Comparison of ENCODE assay signal across 8 cellular contexts in the genomic region with DNA sequence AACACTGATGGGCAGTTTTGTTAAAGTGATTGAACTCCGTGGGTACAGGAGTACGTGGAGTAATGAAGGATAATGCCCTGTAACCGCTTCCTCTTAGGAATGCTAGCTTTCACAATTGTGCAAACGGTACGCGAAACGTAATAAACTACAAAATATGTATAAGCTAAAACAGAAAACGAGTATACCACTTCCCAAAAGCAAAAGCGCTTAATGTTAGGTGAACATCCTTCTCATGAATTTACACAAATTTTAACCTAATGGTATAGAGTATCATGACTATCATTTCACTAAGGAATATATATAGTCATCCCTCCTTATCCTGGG. TPM values are rescaled to one million over a fixed set of nuclear protein-coding genes. Genes with fewer than 3 reads are reported as not detected.
DNase-seq lines count a peak whose midpoint lies in the region; ATAC-seq, FAIRE-seq and TF ChIP-seq lines count a peak whose summit lies in the region.

No MANE protein-coding gene starts in this region.

- peak overlapping the region; percentile 98 for H3K27ac Mint-ChIP-seq in activated T-cell treated with anti-CD3 and anti-CD28 coated beads, Interleukin-2, amount 50 U/mL, for 72 hours
- H3K27ac Mint-ChIP-seq in activated T-helper 2 cell treated with anti-CD3 and anti-CD28 coated beads, Interferon-gamma antibody, Interleukin-2, Interleukin-4, amounts not matched to agents 10 μg/mL and 5 μg/mL and 100 μg/mL, durations not matched to agents 14 hours and 24 hours and 36 hours = peak overlapping the region; percentile 97

- CTCF ChIA-PET in HepG2 (lab: Yijun Ruan, JAX; ENCODE audit: low intra/inter-chr PET ratio, low total read pairs) = interaction anchor here (1.1 to 1.4 kb wide), 3 partner anchors 15 to 389 kb away, joined by 3 to 7 read pairs (median 3); partner anchors contain the start of gene ZNF33A

- peak overlapping the region; percentile 49 to 80 (median 54) for H3K4me3 ChIP-seq in HepG2 (replicated peaks in 1 of 3; ENCODE audit: insufficient read depth in 1 of 3, low read depth in 2 of 3, low read length in 3 of 3)
- peak overlapping the region; percentile 38 to 94 (median 88) for H3K4me3 ChIP-seq in tibial nerve

- intact Hi-C loops in activated T-helper 2 cell treated with anti-CD3 and anti-CD28 coated beads, Interferon-gamma antibody, Interleukin-2, Interleukin-4, amounts not matched to agents 10 μg/mL and 5 μg/mL and 100 μg/mL, durations not matched to agents 14 hours and 24 hours and 36 hours (cut with micrococcal nuclease) = loop anchor here (1.0 to 10.0 kb wide), 5 partner anchors 34 to 426 kb away; partner anchors contain the start of genes ZNF248 and ZNF37A
- intact Hi-C loops in HepG2 (cut with micrococcal nuclease; ENCODE audit: unreplicated experiment) = loop anchor here (1.0 to 10.0 kb wide), 5 partner anchors 33 to 1090 kb away; partner anchors contain the start of genes ZNF248, ZNF33A and ZNF37A

- peak overlapping the region; percentile 95 for H3K4me2 ChIP-seq in HepG2 (ENCODE audit: low read depth, low read length)

- no peak for TF ChIP-seq EP300 in HepG2 (IDR thresholded peaks at IDR 0.05; ENCODE audit: low read depth in 2 of 2, low read length in 2 of 2)
- no peak for TF ChIP-seq EP300 in HepG2 (CRISPR knock-in tag; IDR thresholded peaks at IDR 0.05; ENCODE audit: borderline replicate concordance)
- no peak for TF ChIP-seq EP300 in tibial nerve (IDR thresholded peaks at IDR 0.05)

- TF ChIP-seq POLR2A in HepG2 (IDR thresholded peaks at IDR 0.05; ENCODE audit: insufficient read depth in 1 of 2, low read depth in 2 of 2, low read length in 2 of 2) = no peak
- TF ChIP-seq POLR2A in tibial nerve (IDR thresholded peaks at IDR 0.05) = no peak

- no peaks in the 10 kb centered on the region for H4K20me1 ChIP-seq in HepG2 (ENCODE audit: insufficient read depth, low read length)

- in situ Hi-C loops in HepG2 (cut with HindIII; ENCODE audit: extremely low pct_ligation_motif_present, low pct_unique_long_range_greater_than_20kb) = no loop called here

- H3K27me3 ChIP-seq in HepG2 (ENCODE audit: control insufficient read depth in 1 of 2, insufficient read depth in 2 of 2, low read length in 2 of 2) (no peaks in the 10 kb centered on the region), tibial nerve (no peaks in the 10 kb centered on the region)

- no peaks in the 10 kb centered on the region for H3K9me3 ChIP-seq in HepG2 (ENCODE audit: low read length)
- no peaks in the 10 kb centered on the region for H3K9me3 ChIP-seq in tibial nerve

- BruUV-seq in HepG2 (replicated peaks; lab: Mats Ljungman, UMichigan) = no TSS peak

- H3K4me3 Mint-ChIP-seq in activated T-cell treated with anti-CD3 and anti-CD28 coated beads, Interleukin-2, amount 50 U/mL, for 72 hours = peak overlapping the region; percentile 90 to 98
- peak overlapping the region; percentile 91 for H3K4me3 Mint-ChIP-seq in activated T-helper 2 cell treated with anti-CD3 and anti-CD28 coated beads, Interferon-gamma antibody, Interleukin-2, Interleukin-4, amounts not matched to agents 10 μg/mL and 5 μg/mL and 100 μg/mL, durations not matched to agents 14 hours and 24 hours and 36 hours (ENCODE audit: low read depth)

- POLR2A ChIA-PET in HepG2 (lab: Yijun Ruan, JAX) = interaction anchor here (1.1 to 2.7 kb wide), 3 partner anchors 31 to 35 kb away, joined by 3 to 17 read pairs (median 4); partner anchors contain the start of gene ZNF33A

- peaks cover 14% of the 10 kb centered on the region for H3K4me1 Mint-ChIP-seq in activated T-cell treated with anti-CD3 and anti-CD28 coated beads, Interleukin-2, amount 50 U/mL, for 72 hours (ENCODE audit: low read depth)
- H3K4me1 Mint-ChIP-seq in activated T-helper 2 cell treated with anti-CD3 and anti-CD28 coated beads, Interferon-gamma antibody, Interleukin-2, Interleukin-4, amounts not matched to agents 10 μg/mL and 5 μg/mL and 100 μg/mL, durations not matched to agents 14 hours and 24 hours and 36 hours (ENCODE audit: low read depth) = peaks cover 19% of the 10 kb centered on the region

- no peak for TF ChIP-seq RAD21 in HepG2 (CRISPR knock-in tag; IDR thresholded peaks at IDR 0.05)

- no peak for DNase-seq in activated T-cell treated with anti-CD3 and anti-CD28 coated beads, Interleukin-2, amount 50 U/mL, for 72 hours
- DNase-seq in activated T-cell treated with anti-CD3 and anti-CD28 coated beads, Interleukin-2, amount 50 U/mL, for 48 hours = no peak
- DNase-seq in activated T-helper 2 cell treated with anti-CD3 and anti-CD28 coated beads, Interferon-gamma antibody, Interleukin-2, Interleukin-4, amounts not matched to agents 10 μg/mL and 5 μg/mL and 100 μg/mL, durations not matched to agents 14 hours and 24 hours and 36 hours (ENCODE audit: low spot score) = no peak
- no peak for DNase-seq in HepG2 (ENCODE audit: low spot score)
- DNase-seq in tibial nerve (ENCODE audit: low spot score in 2 of 2) = no peak
- DNase-seq in GM20000 (ENCODE audit: low spot score) = no peak
- DNase-seq in NCI-H187 (lab: John Stamatoyannopoulos, UW) = no peak

- H3K9ac ChIP-seq in HepG2 (ENCODE audit: insufficient read depth, low read depth, low read length) = peak overlapping the region; percentile 57

- no peaks in the 10 kb centered on the region for H3K36me3 ChIP-seq in HepG2 (replicated peaks in 1 of 2; ENCODE audit: control insufficient read depth in 1 of 2, insufficient read depth in 2 of 2, low read length in 2 of 2)
- H3K36me3 ChIP-seq in tibial nerve = no peaks in the 10 kb centered on the region

- H3K36me3 Mint-ChIP-seq in activated T-cell treated with anti-CD3 and anti-CD28 coated beads, Interleukin-2, amount 50 U/mL, for 72 hours (ENCODE audit: insufficient read depth in 2 of 2) = peaks cover 0 to 3% of the 10 kb centered on the region in 2 donors
- peaks cover 31% of the 10 kb centered on the region for H3K36me3 Mint-ChIP-seq in activated T-helper 2 cell treated with anti-CD3 and anti-CD28 coated beads, Interferon-gamma antibody, Interleukin-2, Interleukin-4, amounts not matched to agents 10 μg/mL and 5 μg/mL and 100 μg/mL, durations not matched to agents 14 hours and 24 hours and 36 hours (ENCODE audit: low read depth)

- no peak for ATAC-seq in activated T-cell treated with anti-CD3 and anti-CD28 coated beads, Interleukin-2, amount 50 U/mL, for 72 hours (replicated peaks in 1 of 2)
- ATAC-seq in HepG2 (no peak), HG03432 (IDR thresholded peaks at IDR 0.05; ENCODE audit: unreplicated experiment) (no peak)

- H2AFZ ChIP-seq in HepG2 (ENCODE audit: low read length) = peak overlapping the region; percentile 96

- H3K27ac ChIP-seq in HepG2 (ENCODE audit: extremely low read length, insufficient read depth, low read length) (no peak overlapping the region), tibial nerve (peak overlapping the region in 3 of 4 donors; percentile 75 to 99 (median 95))

- no peak for FAIRE-seq in HepG2 (lab: Jason Lieb, UNC)

- TF ChIP-seq CTCF in HepG2 (CRISPR knock-in tag; IDR thresholded peaks at IDR 0.05) = no peak
- TF ChIP-seq CTCF in tibial nerve (IDR thresholded peaks at IDR 0.05) = no peak
- no peak for TF ChIP-seq CTCF in GM20000 (IDR thresholded peaks at IDR 0.05; ENCODE audit: extremely low read depth, missing control alignments)

- no peaks in the 10 kb centered on the region for H3K27me3 Mint-ChIP-seq in activated T-cell treated with anti-CD3 and anti-CD28 coated beads, Interleukin-2, amount 50 U/mL, for 72 hours (ENCODE audit: low read depth)
- no peaks in the 10 kb centered on the region for H3K27me3 Mint-ChIP-seq in activated T-helper 2 cell treated with anti-CD3 and anti-CD28 coated beads, Interferon-gamma antibody, Interleukin-2, Interleukin-4, amounts not matched to agents 10 μg/mL and 5 μg/mL and 100 μg/mL, durations not matched to agents 14 hours and 24 hours and 36 hours (ENCODE audit: low read depth)

- WGBS in HepG2 (ENCODE audit: low lambda C conversion rate) = under 1% methylated on average over 9 of the region's 9 CpGs
- 10% methylated on average over 9 of the region's 9 CpGs for WGBS in tibial nerve, 2 donors

- H3K4me1 ChIP-seq in HepG2 (ENCODE audit: insufficient read depth, low read length) (peaks cover 10% of the 10 kb centered on the region), tibial nerve (peaks cover 0 to 13% (median 3%) of the 10 kb centered on the region in 4 donors)

- no peaks in the 10 kb centered on the region for H3K79me2 ChIP-seq in HepG2 (ENCODE audit: insufficient read depth, low read length)

- no peaks in the 10 kb centered on the region for H3K9me3 Mint-ChIP-seq in activated T-cell treated with anti-CD3 and anti-CD28 coated beads, Interleukin-2, amount 50 U/mL, for 72 hours
- H3K9me3 Mint-ChIP-seq in activated T-helper 2 cell treated with anti-CD3 and anti-CD28 coated beads, Interferon-gamma antibody, Interleukin-2, Interleukin-4, amounts not matched to agents 10 μg/mL and 5 μg/mL and 100 μg/mL, durations not matched to agents 14 hours and 24 hours and 36 hours = peaks cover 16% of the 10 kb centered on the region

RNA-seq across cellular contexts. Expression of gene ZNF25, which starts 0.4 kb away (rescaled TPM):
- 1 to 10 TPM; 6.8 to 7.5 TPM for total RNA-seq in activated T-cell treated with anti-CD3 and anti-CD28 coated beads, Interleukin-2, amount 50 U/mL, for 72 hours
- 7.2 and 9.0 TPM in 2 replicates for total RNA-seq in activated T-helper 2 cell treated with anti-CD3 and anti-CD28 coated beads, Interferon-gamma antibody, Interleukin-2, Interleukin-4, amounts not matched to agents 10 μg/mL and 5 μg/mL and 100 μg/mL, durations not matched to agents 14 hours and 24 hours and 36 hours
- total RNA-seq in HepG2 (2016; rRNA removed; fragmentation: Illumina TruSeq; extraction: Trizol) (1.4 and 1.6 TPM in 2 replicates), tibial nerve (10 to 100 TPM; 13.8 to 23.2 (median 18.7) TPM)
- 0.40 and 0.71 TPM in 2 replicates for total RNA-seq in HepG2 (2016; cell fraction: cytosol; rRNA removed; fragmentation: Illumina TruSeq; extraction: Trizol; ENCODE audit: low read depth)
- total RNA-seq in HepG2 (2016; cell fraction: insoluble cytoplasmic fraction; rRNA removed; fragmentation: Illumina TruSeq; extraction: Trizol) = 1.4 and 1.8 TPM in 2 replicates
- 1.8 and 2.0 TPM in 2 replicates for total RNA-seq in HepG2 (2016; cell fraction: membrane; rRNA removed; fragmentation: Illumina TruSeq; extraction: Trizol)
- total RNA-seq in HepG2 (2016; cell fraction: nucleus; rRNA removed; fragmentation: Illumina TruSeq; extraction: Trizol) = 1.7 and 2.0 TPM in 2 replicates
- 1.5 and 1.6 TPM in 2 replicates for polyA plus RNA-seq in HepG2 (2011; rRNA removed)
- polyA plus RNA-seq in HepG2 (2011; cell fraction: cytosol; rRNA removed) = 0.40 and 0.81 TPM in 2 replicates
- polyA plus RNA-seq in HepG2 (2011; cell fraction: nucleus; rRNA removed) = 1.3 and 1.7 TPM in 2 replicates
- 1.1 and 1.3 TPM in 2 replicates for polyA plus RNA-seq in HepG2 (2012)
- 0.25 and 0.28 TPM in 2 replicates for polyA plus RNA-seq in HepG2 (2016; cell fraction: cytosol; fragmentation: Illumina TruSeq; extraction: Trizol; ENCODE audit: low read depth)
- polyA plus RNA-seq in HepG2 (2016; cell fraction: insoluble cytoplasmic fraction; fragmentation: Illumina TruSeq; extraction: Trizol; ENCODE audit: low read depth) = 1.5 TPM in 2 replicates
- 0.87 and 0.98 TPM in 2 replicates for polyA plus RNA-seq in HepG2 (2016; cell fraction: membrane; fragmentation: Illumina TruSeq; extraction: Trizol; ENCODE audit: low read depth)
- polyA plus RNA-seq in HepG2 (2016; cell fraction: nucleus; fragmentation: Illumina TruSeq; extraction: Trizol; ENCODE audit: insufficient read depth, low read depth) = 3.4 and 4.1 TPM in 2 replicates
- 0.12 and 0.24 TPM in 2 replicates for polyA minus RNA-seq in HepG2 (2011; rRNA and poly(A)+ RNA removed; ENCODE audit: low replicate concordance)
- polyA minus RNA-seq in HepG2 (2011; cell fraction: cytosol; rRNA and poly(A)+ RNA removed) = 0.89 and 1.1 TPM in 2 replicates
- polyA minus RNA-seq in HepG2 (2011; cell fraction: nucleus; rRNA and poly(A)+ RNA removed) = 1.3 and 1.7 TPM in 2 replicates

RNA-seq across cellular contexts. Expression of gene ZNF33A, which starts 33.6 kb away (rescaled TPM):
- 10 to 100 TPM; 23.1 to 25.9 TPM for total RNA-seq in activated T-cell treated with anti-CD3 and anti-CD28 coated beads, Interleukin-2, amount 50 U/mL, for 72 hours
- total RNA-seq in activated T-helper 2 cell treated with anti-CD3 and anti-CD28 coated beads, Interferon-gamma antibody, Interleukin-2, Interleukin-4, amounts not matched to agents 10 μg/mL and 5 μg/mL and 100 μg/mL, durations not matched to agents 14 hours and 24 hours and 36 hours = 19.5 and 20.3 TPM in 2 replicates
- 22.5 and 35.5 TPM in 2 replicates for total RNA-seq in HepG2 (2016; rRNA removed; fragmentation: Illumina TruSeq; extraction: Trizol)
- total RNA-seq in HepG2 (2016; cell fraction: cytosol; rRNA removed; fragmentation: Illumina TruSeq; extraction: Trizol; ENCODE audit: low read depth) = 2.3 and 3.1 TPM in 2 replicates
- total RNA-seq in HepG2 (2016; cell fraction: insoluble cytoplasmic fraction; rRNA removed; fragmentation: Illumina TruSeq; extraction: Trizol) = 21.6 and 34.4 TPM in 2 replicates
- total RNA-seq in HepG2 (2016; cell fraction: membrane; rRNA removed; fragmentation: Illumina TruSeq; extraction: Trizol) = 10.1 and 10.8 TPM in 2 replicates
- 32.1 and 33.5 TPM in 2 replicates for total RNA-seq in HepG2 (2016; cell fraction: nucleus; rRNA removed; fragmentation: Illumina TruSeq; extraction: Trizol)
- polyA plus RNA-seq in HepG2 (2011; rRNA removed) = 11.1 and 13.1 TPM in 2 replicates
- polyA plus RNA-seq in HepG2 (2011; cell fraction: cytosol; rRNA removed) = 5.0 and 7.0 TPM in 2 replicates
- 10.1 and 10.9 TPM in 2 replicates for polyA plus RNA-seq in HepG2 (2011; cell fraction: nucleus; rRNA removed)
- 11.7 and 12.5 TPM in 2 replicates for polyA plus RNA-seq in HepG2 (2012)
- 2.9 and 3.5 TPM in 2 replicates for polyA plus RNA-seq in HepG2 (2016; cell fraction: cytosol; fragmentation: Illumina TruSeq; extraction: Trizol; ENCODE audit: low read depth)
- polyA plus RNA-seq in HepG2 (2016; cell fraction: insoluble cytoplasmic fraction; fragmentation: Illumina TruSeq; extraction: Trizol; ENCODE audit: low read depth) = 20.2 and 21.8 TPM in 2 replicates
- polyA plus RNA-seq in HepG2 (2016; cell fraction: membrane; fragmentation: Illumina TruSeq; extraction: Trizol; ENCODE audit: low read depth) = 6.5 and 7.0 TPM in 2 replicates
- polyA plus RNA-seq in HepG2 (2016; cell fraction: nucleus; fragmentation: Illumina TruSeq; extraction: Trizol; ENCODE audit: insufficient read depth, low read depth) = 29.0 and 36.8 TPM in 2 replicates
- 15.2 and 20.1 TPM in 2 replicates for polyA minus RNA-seq in HepG2 (2011; rRNA and poly(A)+ RNA removed; ENCODE audit: low replicate concordance)
- 9.8 and 10.1 TPM in 2 replicates for polyA minus RNA-seq in HepG2 (2011; cell fraction: cytosol; rRNA and poly(A)+ RNA removed)
- polyA minus RNA-seq in HepG2 (2011; cell fraction: nucleus; rRNA and poly(A)+ RNA removed) = 47.1 and 49.6 TPM in 2 replicates
- 10 to 100 TPM; 15.0 to 31.6 (median 29.3) TPM for total RNA-seq in tibial nerve
